8 cellular contexts compared by ENCODE assay signal in genomic region chr2:11830708-11831301, GRCh38.
DNase-seq lines count a peak whose midpoint lies in the region; ATAC-seq, FAIRE-seq and TF ChIP-seq lines count a peak whose summit lies in the region.

No MANE protein-coding gene starts in this region.

- no peak for TF ChIP-seq CTCF in heart left ventricle (IDR thresholded peaks at IDR 0.05)
- no peak for TF ChIP-seq CTCF in K562 (IDR thresholded peaks at IDR 0.05 in 2 of 3, conservative IDR thresholded peaks at IDR 0.05 in 1 of 3; ENCODE audit: insufficient read depth in 2 of 3, low read depth in 1 of 3, low read length in 3 of 3)
- TF ChIP-seq CTCF in vagina (IDR thresholded peaks at IDR 0.05): no peak

- H2AFZ ChIP-seq in K562 (ENCODE audit: low read depth, low read length): peak overlapping the region; percentile 92

- POLR2A ChIA-PET in K562 (lab: Yijun Ruan, JAX): interaction anchor here (1.2 kb wide), 1 partner anchor 8 kb away, joined by 3 read pairs; no protein-coding TSS in a partner anchor

- H3K9me3 ChIP-seq in heart left ventricle: peaks cover 0 to 10% (median 3%) of the 10 kb centered on the region in 12 donors
- H3K9me3 ChIP-seq in K562 (replicated peaks; ENCODE audit: control insufficient read depth, insufficient read depth, low read depth, low read length): no peaks in the 10 kb centered on the region
- H3K9me3 ChIP-seq in muscle layer of colon (ENCODE audit: low read length): no peaks in the 10 kb centered on the region
- H3K9me3 ChIP-seq in vagina: no peaks in the 10 kb centered on the region

- DNase-seq in heart left ventricle: peak in 1 of 5 donors; percentile 0
- DNase-seq in cardiac septum (ENCODE audit: low spot score): no peak
- peak in 2 of 4 experiments; percentile 21 to 26 for DNase-seq in K562 (ENCODE audit: extremely low read depth in 1 of 4, low spot score in 3 of 4)
- no peak for DNase-seq in vagina (ENCODE audit: extremely low spot score in 2 of 2)
- DNase-seq in stimulated activated CD4-positive, alpha-beta T cell treated with anti-CD3 and anti-CD28 coated beads, Interleukin-12 subunit alpha, Interleukin-12 subunit beta, amount 100 ng/mL, for 4 hours: no peak
- DNase-seq in UCSD-AML1 (lab: John Stamatoyannopoulos, UW; ENCODE audit: unreplicated experiment): no peak
- DNase-seq in NCI-H446 treated with DMSO at 0.1 percent for 48 hours (lab: John Stamatoyannopoulos, UW): no peak

- peaks cover 0 to 19% (median 10%) of the 10 kb centered on the region in 9 donors for H3K36me3 ChIP-seq in heart left ventricle
- H3K36me3 ChIP-seq in K562 (ENCODE audit: control insufficient read depth, insufficient read depth, low read length): peaks cover 15% of the 10 kb centered on the region
- H3K36me3 ChIP-seq in muscle layer of colon (ENCODE audit: insufficient read depth, low read length): peaks cover 6% of the 10 kb centered on the region
- H3K36me3 ChIP-seq in vagina: peaks cover 0 to 3% of the 10 kb centered on the region in 2 donors

- H3K27ac ChIP-seq in heart left ventricle: peak overlapping the region in 11 of 12 donors; percentile 55 to 82 (median 71)
- H3K27ac ChIP-seq in K562 (ENCODE audit: extremely low read depth, low read depth, low read length): peak overlapping the region; percentile 89
- peak overlapping the region; percentile 20 for H3K27ac ChIP-seq in muscle layer of colon (ENCODE audit: low read depth, low read length)
- peak overlapping the region; percentile 25 for H3K27ac ChIP-seq in vagina

- CTCF ChIA-PET in K562 (lab: Yijun Ruan, JAX; ENCODE audit: low intra/inter-chr PET ratio): interaction anchor here (0.6 to 4.0 kb wide), 4 partner anchors 121 to 1176 kb away, joined by 3 to 35 read pairs (median 12); partner anchors contain the start of gene TRIB2

- no peak for TF ChIP-seq POLR2A in heart left ventricle (IDR thresholded peaks at IDR 0.05)
- TF ChIP-seq POLR2A in K562 (conservative IDR thresholded peaks at IDR 0.05): no peak
- no peak for TF ChIP-seq POLR2A in vagina (IDR thresholded peaks at IDR 0.05)

- TF ChIP-seq RAD21 in K562 (CRISPR knock-in tag; conservative IDR thresholded peaks at IDR 0.05 in 1 of 2, IDR thresholded peaks at IDR 0.05 in 1 of 2): no peak

- WGBS in heart left ventricle, 4 donors: 65 to 73% (median 67%) methylated on average over 7 of the region's 7 CpGs
- 14% methylated on average over 7 of the region's 7 CpGs for WGBS in K562 (ENCODE audit: insufficient coverage, low coverage, missing lambda C conversion rate)

- no peaks in the 10 kb centered on the region for H3K27me3 ChIP-seq in heart left ventricle
- no peaks in the 10 kb centered on the region for H3K27me3 ChIP-seq in K562 (ENCODE audit: control insufficient read depth in 2 of 2, insufficient read depth in 2 of 2, low read length in 2 of 2)
- no peaks in the 10 kb centered on the region for H3K27me3 ChIP-seq in muscle layer of colon (ENCODE audit: control insufficient read depth in 1 of 2, insufficient read depth in 2 of 2, low read length in 2 of 2)
- H3K27me3 ChIP-seq in vagina: no peaks in the 10 kb centered on the region

- no peak for FAIRE-seq in K562 (lab: Jason Lieb, UNC)

- no TSS peak for BruUV-seq in K562 (replicated peaks; lab: Mats Ljungman, UMichigan)

- H3K4me3 ChIP-seq in heart left ventricle: peak overlapping the region in 10 of 12 donors; percentile 9 to 42 (median 24)
- peak overlapping the region; percentile 31 for H3K4me3 ChIP-seq in K562
- H3K4me3 ChIP-seq in muscle layer of colon (ENCODE audit: low read depth in 1 of 2, low read length in 2 of 2): peak overlapping the region in 1 of 2 donors; percentile 60
- H3K4me3 ChIP-seq in vagina: peak overlapping the region; percentile 11 to 29

- H3K4me1 ChIP-seq in heart left ventricle: peaks cover 4 to 37% (median 18%) of the 10 kb centered on the region in 12 donors
- peaks cover 10 to 26% of the 10 kb centered on the region in 2 experiments for H3K4me1 ChIP-seq in K562 (replicated peaks in 1 of 2; ENCODE audit: control insufficient read depth in 2 of 2, insufficient read depth in 2 of 2, low read length in 2 of 2)
- H3K4me1 ChIP-seq in muscle layer of colon (ENCODE audit: insufficient read depth, low read length): peaks cover 14% of the 10 kb centered on the region
- peaks cover 22% of the 10 kb centered on the region for H3K4me1 ChIP-seq in vagina

- TF ChIP-seq EP300 in K562 (IDR thresholded peaks at IDR 0.05; ENCODE audit: low read length): no peak

- H3K9ac ChIP-seq in K562 (ENCODE audit: insufficient read depth in 1 of 2, low read depth in 2 of 2, low read length in 2 of 2): peak overlapping the region in 1 of 2 experiments; percentile 59; a peak in 2 of 4 replicates
- peak overlapping the region; percentile 35 for H3K9ac ChIP-seq in muscle layer of colon (ENCODE audit: low read length)

- in situ Hi-C loops in K562 (cut with MboI): no loop called here

- H3K9me1 ChIP-seq in K562 (ENCODE audit: control insufficient read depth, insufficient read depth, low read length): no peaks in the 10 kb centered on the region

- intact Hi-C loops in heart left ventricle (cut with DNase I) (loop anchor here in 9 of 10 donors (1.0 to 10.0 kb wide), 11 partner anchors 584 to 1176 kb away; partner anchors contain the start of gene TRIB2 (in 5 of the 9)), cardiac septum (cut with DNase I) (loop anchor here (2.0 to 10.0 kb wide), 2 partner anchors 886 to 964 kb away; partner anchors contain the start of gene TRIB2), K562 (cut with micrococcal nuclease) (loop anchor here (1.0 to 10.0 kb wide), 5 partner anchors 32 to 885 kb away; partner anchors contain the start of gene TRIB2), vagina (cut with DNase I) (no loop called here)

- H3K79me2 ChIP-seq in K562 (ENCODE audit: control insufficient read depth, insufficient read depth, low read length): no peaks in the 10 kb centered on the region

- no peaks in the 10 kb centered on the region for H4K20me1 ChIP-seq in K562 (replicated peaks; ENCODE audit: control insufficient read depth, insufficient read depth, low read length)

- ATAC-seq in heart left ventricle (no peak), K562 (no peak)

- H3K4me2 ChIP-seq in K562 (ENCODE audit: insufficient read depth, low read length): peak overlapping the region; percentile 88

TF ChIP-seq in K562, 482 proteins besides CTCF, POLR2A, EP300 and RAD21 (continues in another document):
- 0 out of 2 replicates have a peak, but pooled peaks have one; percentile 56 for TF ChIP-seq POLR2H (tag; IDR thresholded peaks at IDR 0.05; ENCODE audit: low read depth)
- TF ChIP-seq POLR2AphosphoS5 (IDR thresholded peaks at IDR 0.05; ENCODE audit: control insufficient read depth, insufficient read depth, low read depth, low read length): no peak
- peak; percentile 57; the same call in 1 of the 2 replicates for TF ChIP-seq DMBX1 (CRISPR knock-in tag; IDR thresholded peaks at IDR 0.05; ENCODE audit: borderline replicate concordance)
- TF ChIP-seq THRB (CRISPR knock-in tag; conservative IDR thresholded peaks at IDR 0.05): 0 out of 2 replicates have a peak, but pooled peaks have one; percentile 30
- no peak for TF ChIP-seq NR2C2 (CRISPR knock-in tag; IDR thresholded peaks at IDR 0.05)
- peak; percentile 35; the same call in 1 of the 2 replicates for TF ChIP-seq NR2C2 (tag; IDR thresholded peaks at IDR 0.05)
- 0 out of 2 replicates have a peak, but pooled peaks have one; percentile 49 for TF ChIP-seq NR4A1 (CRISPR knock-in tag; IDR thresholded peaks at IDR 0.05)
- TF ChIP-seq NR4A1 (tag; IDR thresholded peaks at IDR 0.05): no peak
- peak; percentile 25; the same call in 1 of the 2 replicates for TF ChIP-seq ZNF766 (CRISPR knock-in tag; conservative IDR thresholded peaks at IDR 0.05)
- 0 out of 2 replicates have a peak, but pooled peaks have one; percentile 30 for TF ChIP-seq ZNF79 (CRISPR knock-in tag; IDR thresholded peaks at IDR 0.05; ENCODE audit: low read depth)
- peak; percentile 27; the same call in 1 of the 2 replicates for TF ChIP-seq ZNF175 (CRISPR knock-in tag; IDR thresholded peaks at IDR 0.05; ENCODE audit: low read depth)
- TF ChIP-seq ZBTB34 (CRISPR knock-in tag; IDR thresholded peaks at IDR 0.05): no peak
- no peak for TF ChIP-seq NBN (IDR thresholded peaks at IDR 0.05; ENCODE audit: low read depth)

Comparison
In these comparisons a context has a peak if more than half of its experiments do, and no peak if none do; other contexts are left out.
1. H3K27ac ChIP-seq: peak in every context shown above with its lines; median percentile 89 in K562; 71 in heart left ventricle; 25 in vagina; 20 in muscle layer of colon.